ENCODE assay signal across 10 cellular contexts in the genomic region with DNA sequence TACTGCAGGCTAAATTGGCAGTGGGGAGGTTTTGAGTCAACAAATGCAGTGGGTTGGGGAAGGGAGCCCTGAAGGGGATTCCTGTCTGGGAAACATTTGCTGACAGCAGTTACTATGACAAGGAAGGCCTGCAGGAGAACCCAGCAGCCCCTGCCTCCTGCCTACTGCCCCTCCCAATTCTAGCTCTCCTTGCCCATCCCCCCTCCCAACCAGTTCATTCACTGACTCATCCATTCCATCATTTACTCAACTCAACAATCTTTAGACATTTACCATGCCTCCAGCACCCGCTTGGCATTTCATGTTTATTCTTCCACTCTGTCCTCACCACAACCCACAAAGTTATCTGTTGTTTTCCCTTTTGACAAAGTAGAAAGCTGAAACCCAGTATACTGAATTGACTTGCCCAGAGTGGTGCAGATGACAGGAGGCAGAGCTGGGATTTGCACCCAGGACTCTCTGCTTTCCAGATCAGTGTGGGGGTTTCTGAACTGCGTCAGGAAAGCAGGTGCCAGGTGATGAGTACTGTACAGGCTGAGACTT.
A peak's percentile ranks its signal among the peaks of the same experiment; 100 is the strongest.
DNase-seq lines count a peak whose midpoint lies in the region; ATAC-seq, FAIRE-seq and TF ChIP-seq lines count a peak whose summit lies in the region.
"Had no signal": no experiment of that assay in that cellular context is flagged by ENCODE, and none has a peak within 500 bp of the region (broad histone marks: within the 10 kb centered on the region; RNA-seq: fewer than 3 reads in every experiment).

No MANE protein-coding gene starts in this region.

- no peak for FAIRE-seq in GM12878 (lab: Jason Lieb, UNC)
- FAIRE-seq: RCC 7860 had no signal

- RAD21 ChIA-PET in GM12878 (lab: Charles Lee; ENCODE audit: unreplicated experiment), result no interaction called here

- H3K4me1 ChIP-seq in GM12878 (ENCODE audit: control insufficient read depth, insufficient read depth, low read length) (no peaks in the 10 kb centered on the region), transverse colon (peaks cover 0 to 6% (median 1%) of the 10 kb centered on the region in 4 donors)

- in situ Hi-C loops in GM12878 (cut with MboI), result no loop called here
- in situ Hi-C loops in transverse colon (cut with MboI; ENCODE audit: low pct_ligation_motif_present in 1 of 4, low pct_unique_long_range_greater_than_20kb in 1 of 4, low sequenced_read_pairs in 3 of 4), result no loop called here

- POLR2A ChIA-PET in GM12878 (lab: Charles Lee), result no interaction called here

- DNase-seq in ELR (ENCODE audit: low read depth) (peak; percentile 51), SIG-M5 (lab: John Stamatoyannopoulos, UW) (peak; percentile 30), GM12878 (ENCODE audit: low read depth, low spot score) (no peak), non-pigmented ciliary epithelial cell (ENCODE audit: low read depth) (peak; percentile 49), glutamatergic neuron (no peak), medulla oblongata (ENCODE audit: extremely low spot score) (no peak), HuH-7 (ENCODE audit: low spot score) (no peak), transverse colon (no peak)

- no peak overlapping the region for H3K9ac ChIP-seq in GM12878 (ENCODE audit: control insufficient read depth, insufficient read depth, low read length)

- H3K36me3 Mint-ChIP-seq in glutamatergic neuron (ENCODE audit: unreplicated experiment), result no peaks in the 10 kb centered on the region

- H3K27me3 ChIP-seq in GM12878 (replicated peaks in 1 of 2; ENCODE audit: control insufficient read depth in 2 of 2, insufficient read depth in 2 of 2, low read length in 1 of 2) (peaks cover 1 to 9% of the 10 kb centered on the region in 2 experiments; a peak in 3 of 4 replicates), transverse colon (no peaks in the 10 kb centered on the region)

- no peak for TF ChIP-seq EP300 in GM12878 (IDR thresholded peaks at IDR 0.05; ENCODE audit: borderline replicate concordance in 1 of 2, control insufficient read depth in 1 of 2, low read depth in 2 of 2, low read length in 2 of 2)
- TF ChIP-seq EP300 in transverse colon (IDR thresholded peaks at IDR 0.05; ENCODE audit: low read depth), result no peak

- no peak overlapping the region for H3K27ac Mint-ChIP-seq in glutamatergic neuron (ENCODE audit: unreplicated experiment)
- H3K27ac Mint-ChIP-seq: stimulated activated naive CD8-positive, alpha-beta T cell treated with anti-CD3 and anti-CD28 coated beads, Interleukin-15, Interleukin-2, amounts not matched to agents 100 ng/mL and 50 ng/mL, for 24 hours had no signal

- CTCF ChIA-PET in GM12878 (lab: Yijun Ruan, JAX), result no interaction called here

- no peak overlapping the region for H2AFZ ChIP-seq in GM12878 (ENCODE audit: control insufficient read depth, low read depth, low read length)

- TF ChIP-seq POLR2A in GM12878 (IDR thresholded peaks at IDR 0.05; ENCODE audit: low read depth, low read length) (no peak), transverse colon (IDR thresholded peaks at IDR 0.05) (no peak)

- H3K27ac ChIP-seq in GM12878 (ENCODE audit: control insufficient read depth, insufficient read depth) (no peak overlapping the region), transverse colon (no peak overlapping the region)

- H3K4me3 Mint-ChIP-seq in glutamatergic neuron (ENCODE audit: unreplicated experiment), result no peak overlapping the region
- H3K4me3 Mint-ChIP-seq: stimulated activated naive CD8-positive, alpha-beta T cell treated with anti-CD3 and anti-CD28 coated beads, Interleukin-15, Interleukin-2, amounts not matched to agents 100 ng/mL and 50 ng/mL, for 24 hours had no signal

- no peak overlapping the region for H3K4me3 ChIP-seq in GM12878
- H3K4me3 ChIP-seq in transverse colon, result no peak overlapping the region

- intact Hi-C loops in GM12878 (cut with micrococcal nuclease; ENCODE audit: unreplicated experiment), result no loop called here
- intact Hi-C loops in transverse colon (cut with DNase I; ENCODE audit: low total_unique reads), result no loop called here

- peaks cover 12% of the 10 kb centered on the region for H3K9me3 Mint-ChIP-seq in glutamatergic neuron (ENCODE audit: unreplicated experiment)
- H3K9me3 Mint-ChIP-seq: stimulated activated naive CD8-positive, alpha-beta T cell treated with anti-CD3 and anti-CD28 coated beads, Interleukin-15, Interleukin-2, amounts not matched to agents 100 ng/mL and 50 ng/mL, for 24 hours had no signal

- WGBS in GM12878 (ENCODE audit: insufficient coverage, insufficient replicate concordance, low lambda C conversion rate, missing lambda C conversion rate), result 29% methylated on average over 2 of the region's 2 CpGs
- WGBS in transverse colon (ENCODE audit: low coverage in 1 of 2), 2 donors, result 14 to 60% methylated on average over 1 to 2 of the region's 2 CpGs

- no peak for TF ChIP-seq CTCF in GM12878 (IDR thresholded peaks at IDR 0.05 in 2 of 3, conservative IDR thresholded peaks at IDR 0.05 in 1 of 3; ENCODE audit: control insufficient read depth in 2 of 3, extremely low read depth in 1 of 3, insufficient read depth in 1 of 3, low read depth in 3 of 3, low read length in 3 of 3)
- TF ChIP-seq CTCF in glutamatergic neuron (IDR thresholded peaks at IDR 0.05; ENCODE audit: partially characterized antibody, unreplicated experiment), result no peak
- no peak for TF ChIP-seq CTCF in transverse colon (IDR thresholded peaks at IDR 0.05)

- no peaks in the 10 kb centered on the region for H3K9me3 ChIP-seq in GM12878 (replicated peaks; ENCODE audit: control insufficient read depth, insufficient read depth, low read length)
- H3K9me3 ChIP-seq in transverse colon, result no peaks in the 10 kb centered on the region

- no peaks in the 10 kb centered on the region for H3K36me3 ChIP-seq in GM12878 (ENCODE audit: control insufficient read depth in 2 of 2, insufficient read depth in 2 of 2, low read length in 1 of 2)
- no peaks in the 10 kb centered on the region for H3K36me3 ChIP-seq in transverse colon

- no peaks in the 10 kb centered on the region for H3K79me2 ChIP-seq in GM12878 (ENCODE audit: control insufficient read depth, insufficient read depth, low read length)

- TF ChIP-seq RAD21 in GM12878 (IDR thresholded peaks at IDR 0.05; ENCODE audit: insufficient read depth, low read depth, low read length), result no peak

- no TSS peak for BruUV-seq in GM12878 (replicated peaks; lab: Mats Ljungman, UMichigan)

- H4K20me1 ChIP-seq in GM12878 (ENCODE audit: control insufficient read depth, insufficient read depth), result no peaks in the 10 kb centered on the region

- SMC1A ChIA-PET in GM12878 (lab: Charles Lee; ENCODE audit: uncharacterized antibody, unreplicated experiment), result no interaction called here

- ATAC-seq in GM12878, result peak; percentile 56

- H3K4me2 ChIP-seq in GM12878 (ENCODE audit: control insufficient read depth, insufficient read depth), result no peak overlapping the region

- H3K27me3 Mint-ChIP-seq in glutamatergic neuron (ENCODE audit: unreplicated experiment), result peaks cover 6% of the 10 kb centered on the region

- peaks cover 22% of the 10 kb centered on the region for H3K4me1 Mint-ChIP-seq in glutamatergic neuron (ENCODE audit: low read depth, unreplicated experiment)

TF ChIP-seq in GM12878, 131 proteins besides CTCF, POLR2A, EP300 and RAD21 (continues in another document):
- TF ChIP-seq KLF5 (IDR thresholded peaks at IDR 0.05; ENCODE audit: partially characterized antibody) (no peak), IKZF2 (IDR thresholded peaks at IDR 0.05) (no peak), BHLHE40 (IDR thresholded peaks at IDR 0.05; ENCODE audit: borderline replicate concordance in 1 of 2, low read depth in 2 of 2, low read length in 1 of 2) (no peak), CHD1 (IDR thresholded peaks at IDR 0.05; ENCODE audit: low read depth, low read length) (no peak), FOS (IDR thresholded peaks at IDR 0.05; ENCODE audit: borderline replicate concordance, extremely low read depth, insufficient read length) (no peak), PAX8 (IDR thresholded peaks at IDR 0.05) (no peak), SREBF2 (IDR thresholded peaks at IDR 0.05; ENCODE audit: low read length) (no peak), ZSCAN29 (IDR thresholded peaks at IDR 0.05) (no peak), MTA2 (IDR thresholded peaks at IDR 0.05; ENCODE audit: low read depth) (no peak), GABPA (IDR thresholded peaks at IDR 0.05; ENCODE audit: low read depth) (no peak), ZNF217 (IDR thresholded peaks at IDR 0.05) (no peak), RELA (IDR thresholded peaks at IDR 0.05; ENCODE audit: borderline replicate concordance, partially characterized antibody) (no peak), SMARCA5 (IDR thresholded peaks at IDR 0.05) (no peak)
- TF ChIP-seq, protein P1, sequence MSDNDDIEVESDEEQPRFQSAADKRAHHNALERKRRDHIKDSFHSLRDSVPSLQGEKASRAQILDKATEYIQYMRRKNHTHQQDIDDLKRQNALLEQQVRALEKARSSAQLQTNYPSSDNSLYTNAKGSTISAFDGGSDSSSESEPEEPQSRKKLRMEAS (IDR thresholded peaks at IDR 0.05; ENCODE audit: low read depth, low read length), result no peak
- TF ChIP-seq, protein P2, sequence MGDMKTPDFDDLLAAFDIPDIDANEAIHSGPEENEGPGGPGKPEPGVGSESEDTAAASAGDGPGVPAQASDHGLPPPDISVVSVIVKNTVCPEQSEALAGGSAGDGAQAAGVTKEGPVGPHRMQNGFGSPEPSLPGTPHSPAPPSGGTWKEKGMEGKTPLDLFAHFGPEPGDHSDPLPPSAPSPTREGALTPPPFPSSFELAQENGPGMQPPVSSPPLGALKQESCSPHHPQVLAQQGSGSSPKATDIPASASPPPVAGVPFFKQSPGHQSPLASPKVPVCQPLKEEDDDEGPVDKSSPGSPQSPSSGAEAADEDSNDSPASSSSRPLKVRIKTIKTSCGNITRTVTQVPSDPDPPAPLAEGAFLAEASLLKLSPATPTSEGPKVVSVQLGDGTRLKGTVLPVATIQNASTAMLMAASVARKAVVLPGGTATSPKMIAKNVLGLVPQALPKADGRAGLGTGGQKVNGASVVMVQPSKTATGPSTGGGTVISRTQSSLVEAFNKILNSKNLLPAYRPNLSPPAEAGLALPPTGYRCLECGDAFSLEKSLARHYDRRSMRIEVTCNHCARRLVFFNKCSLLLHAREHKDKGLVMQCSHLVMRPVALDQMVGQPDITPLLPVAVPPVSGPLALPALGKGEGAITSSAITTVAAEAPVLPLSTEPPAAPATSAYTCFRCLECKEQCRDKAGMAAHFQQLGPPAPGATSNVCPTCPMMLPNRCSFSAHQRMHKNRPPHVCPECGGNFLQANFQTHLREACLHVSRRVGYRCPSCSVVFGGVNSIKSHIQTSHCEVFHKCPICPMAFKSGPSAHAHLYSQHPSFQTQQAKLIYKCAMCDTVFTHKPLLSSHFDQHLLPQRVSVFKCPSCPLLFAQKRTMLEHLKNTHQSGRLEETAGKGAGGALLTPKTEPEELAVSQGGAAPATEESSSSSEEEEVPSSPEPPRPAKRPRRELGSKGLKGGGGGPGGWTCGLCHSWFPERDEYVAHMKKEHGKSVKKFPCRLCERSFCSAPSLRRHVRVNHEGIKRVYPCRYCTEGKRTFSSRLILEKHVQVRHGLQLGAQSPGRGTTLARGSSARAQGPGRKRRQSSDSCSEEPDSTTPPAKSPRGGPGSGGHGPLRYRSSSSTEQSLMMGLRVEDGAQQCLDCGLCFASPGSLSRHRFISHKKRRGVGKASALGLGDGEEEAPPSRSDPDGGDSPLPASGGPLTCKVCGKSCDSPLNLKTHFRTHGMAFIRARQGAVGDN (IDR thresholded peaks at IDR 0.05), result no peak

Comparison
In these comparisons a context has a peak if more than half of its experiments do, and no peak if none do; other contexts are left out.
1. DNase-seq: peak in ELR (single experiment), SIG-M5 (single experiment) and non-pigmented ciliary epithelial cell (single experiment); none in GM12878 (single experiment), glutamatergic neuron (single experiment), medulla oblongata (single experiment), HuH-7 (single experiment) and transverse colon (single experiment).